In the genomic region with DNA sequence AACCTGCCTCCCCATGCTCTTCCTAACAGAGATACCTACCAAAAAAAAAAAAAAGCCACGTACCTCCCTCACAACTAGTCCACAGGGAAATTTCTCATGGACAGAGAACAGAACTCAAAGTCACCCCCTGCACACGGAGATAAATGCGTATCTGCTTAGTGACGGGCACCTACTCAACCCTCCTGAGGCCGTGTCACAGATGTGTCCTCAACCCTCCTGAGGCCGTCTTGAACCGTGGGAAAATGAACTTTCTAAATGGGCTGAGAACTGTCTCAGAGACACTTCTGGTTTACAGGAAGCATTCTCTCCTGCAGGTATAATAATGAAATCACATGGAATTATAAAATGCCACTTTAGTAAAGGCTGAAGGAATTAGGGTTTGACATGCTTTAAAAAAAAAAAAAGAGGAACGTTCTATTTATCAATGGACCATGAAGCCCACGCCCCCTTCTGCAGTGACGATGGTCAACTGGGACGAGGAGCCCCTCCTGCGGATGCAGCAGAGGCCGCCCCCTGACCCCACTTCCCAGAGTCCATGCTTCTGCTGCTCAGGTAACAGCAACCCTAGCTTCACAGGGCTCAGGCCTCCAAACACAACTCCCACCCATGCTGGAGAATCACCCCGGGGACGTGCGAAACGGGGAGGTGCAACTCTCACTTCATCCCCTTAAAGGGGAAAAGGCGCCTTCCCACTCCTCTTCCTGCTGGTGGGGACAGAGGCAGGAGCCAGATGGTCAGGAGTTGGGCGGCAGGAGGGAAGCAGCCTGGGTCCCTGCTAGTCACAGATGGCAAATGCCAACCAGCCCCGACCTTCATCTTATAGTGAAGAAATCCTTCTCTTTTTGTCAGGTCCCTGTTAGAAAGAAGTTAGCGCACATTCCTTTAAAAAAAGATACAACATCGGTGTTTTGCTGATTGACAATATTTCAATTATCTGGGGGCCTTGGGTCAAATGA, we compare ENCODE assay signal across 13 cellular contexts.
"Had no signal": no experiment of that assay in that cellular context is flagged by ENCODE, and none has a peak within 500 bp of the region (broad histone marks: within the 10 kb centered on the region; RNA-seq: fewer than 3 reads in every experiment).

No MANE protein-coding gene starts in this region.

- H3K4me3 ChIP-seq: gastrocnemius medialis, prostate gland had no signal

- H3K4me3 Mint-ChIP-seq: activated CD8-positive, alpha-beta T cell treated with anti-CD3 and anti-CD28 coated beads, Interleukin-2, amount 10 ng/mL, durations not matched to agents 7 days and 5 days had no signal

- H3K27ac ChIP-seq: epithelial cell of prostate, gastrocnemius medialis, prostate gland had no signal

- H3K27ac Mint-ChIP-seq: activated CD8-positive, alpha-beta T cell treated with anti-CD3 and anti-CD28 coated beads, Interleukin-2, amount 10 ng/mL, durations not matched to agents 7 days and 5 days had no signal

- ATAC-seq: activated CD8-positive, alpha-beta T cell treated with anti-CD3 and anti-CD28 coated beads, Interleukin-2, amount 10 ng/mL, durations not matched to agents 7 days and 5 days; gastrocnemius medialis had no signal

- H3K36me3 ChIP-seq: gastrocnemius medialis, prostate gland had no signal

- DNase-seq: activated CD4-positive, alpha-beta T cell treated with anti-CD3 and anti-CD28 coated beads for 48 hours; activated CD8-positive, alpha-beta memory T cell treated with anti-CD3 and anti-CD28 coated beads, Interleukin-2, amount 50 U/mL, for 48 hours; activated CD8-positive, alpha-beta T cell treated with anti-CD3 and anti-CD28 coated beads, Interleukin-2, amount 10 ng/mL, durations not matched to agents 7 days and 5 days; activated naive CD4-positive, alpha-beta T cell treated with Interleukin-2 at 50 U/mL for 16 hours; central memory CD4-positive, alpha-beta T cell; effector memory CD4-positive, alpha-beta T cell; gastrocnemius medialis; stimulated activated CD4-positive, alpha-beta T cell treated with anti-CD3 and anti-CD28 coated beads, Interleukin-2, amount 100 ng/mL, for 48 hours; stimulated activated naive CD4-positive, alpha-beta T cell treated with Interleukin-2 at 50 U/mL for 16 hours; T-helper 1 cell had no signal

- FAIRE-seq: keratinocyte had no signal

- H3K9me3 ChIP-seq: gastrocnemius medialis, prostate gland had no signal

- H3K27me3 ChIP-seq: gastrocnemius medialis had no signal
